14 cellular contexts compared by ENCODE assay signal in the genomic region with DNA sequence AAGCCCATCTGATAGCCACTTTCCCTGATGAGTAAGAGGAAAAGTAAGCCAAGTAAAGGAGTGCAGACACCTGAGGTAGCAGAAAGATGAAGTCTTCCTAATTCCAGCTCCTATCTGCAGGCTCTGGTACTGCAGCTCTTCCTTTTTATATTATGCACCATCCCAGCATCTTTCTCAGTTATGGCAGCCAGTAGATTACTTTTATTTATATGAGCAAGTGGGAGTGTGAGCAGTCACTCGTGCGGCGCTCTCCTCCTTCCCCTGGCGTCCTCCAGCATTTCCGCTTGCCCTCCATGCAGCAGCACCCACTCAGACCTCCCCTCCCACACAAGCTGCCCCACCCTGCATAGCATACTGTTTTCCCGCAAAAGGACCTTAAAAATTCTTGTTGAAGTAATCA.
A peak's percentile ranks its signal among the peaks of the same experiment; 100 is the strongest.
DNase-seq lines count a peak whose midpoint lies in the region; ATAC-seq and TF ChIP-seq lines count a peak whose summit lies in the region.
"Had no signal": no experiment of that assay in that cellular context is flagged by ENCODE, and none has a peak within 500 bp of the region (broad histone marks: within the 10 kb centered on the region; RNA-seq: fewer than 3 reads in every experiment).

No MANE protein-coding gene starts in this region.

- H3K4me1 ChIP-seq in breast epithelium (no peaks in the 10 kb centered on the region), transverse colon (no peaks in the 10 kb centered on the region), gastroesophageal sphincter (no peaks in the 10 kb centered on the region)

- TF ChIP-seq EP300 in transverse colon (IDR thresholded peaks at IDR 0.05; ENCODE audit: low read depth) (no peak), gastroesophageal sphincter (IDR thresholded peaks at IDR 0.05) (no peak)

- no peak overlapping the region for H3K27ac Mint-ChIP-seq in MCF 10A (ENCODE audit: low read depth, unreplicated experiment)
- H3K27ac Mint-ChIP-seq: activated CD4-positive, alpha-beta T cell treated with anti-CD3 and anti-CD28 coated beads for 36 hours; activated naive CD4-positive, alpha-beta T cell treated with anti-CD3 and anti-CD28 coated beads, Interleukin-2, amount 50 U/mL, for 24 hours had no signal

- no peak overlapping the region for H3K27ac ChIP-seq in breast epithelium
- H3K27ac ChIP-seq in transverse colon: no peak overlapping the region
- no peak overlapping the region for H3K27ac ChIP-seq in gastroesophageal sphincter
- H3K27ac ChIP-seq: neutrophil had no signal

- intact Hi-C loops in MCF 10A (cut with micrococcal nuclease): no loop called here
- intact Hi-C loops in breast epithelium (cut with DNase I; ENCODE audit: low total_unique reads): no loop called here
- intact Hi-C loops in transverse colon (cut with DNase I; ENCODE audit: low total_unique reads): no loop called here

- H3K4me3 Mint-ChIP-seq in MCF 10A (ENCODE audit: unreplicated experiment): no peak overlapping the region
- H3K4me3 Mint-ChIP-seq: activated CD4-positive, alpha-beta T cell treated with anti-CD3 and anti-CD28 coated beads for 36 hours; activated naive CD4-positive, alpha-beta T cell treated with anti-CD3 and anti-CD28 coated beads, Interleukin-2, amount 50 U/mL, for 24 hours had no signal

- H3K4me1 Mint-ChIP-seq in MCF 10A (ENCODE audit: insufficient read depth, unreplicated experiment): no peaks in the 10 kb centered on the region

- CTCF ChIA-PET in MCF 10A (lab: Yijun Ruan, JAX): interaction anchor here (0.5 kb wide), 1 partner anchor 73 kb away, joined by 3 read pairs; no protein-coding TSS in a partner anchor

- no peaks in the 10 kb centered on the region for H3K27me3 Mint-ChIP-seq in MCF 10A (ENCODE audit: insufficient read depth, unreplicated experiment)
- H3K27me3 Mint-ChIP-seq: activated naive CD4-positive, alpha-beta T cell treated with anti-CD3 and anti-CD28 coated beads, Interleukin-2, amount 50 U/mL, for 24 hours had no signal

- no peaks in the 10 kb centered on the region for H3K36me3 Mint-ChIP-seq in MCF 10A (ENCODE audit: insufficient read depth, unreplicated experiment)

- TF ChIP-seq CTCF in MCF 10A (IDR thresholded peaks at IDR 0.05; ENCODE audit: unreplicated experiment) (peak; percentile 14), breast epithelium (IDR thresholded peaks at IDR 0.05) (no peak), fibroblast of mammary gland (conservative IDR thresholded peaks at IDR 0.05; ENCODE audit: control insufficient read depth, insufficient read depth, low read depth, low read length) (peak; percentile 34), transverse colon (IDR thresholded peaks at IDR 0.05) (peak in 4 of 5 experiments; percentile 17 to 36 (median 22)), gastroesophageal sphincter (IDR thresholded peaks at IDR 0.05) (no peak)

- H3K9me3 ChIP-seq in breast epithelium: no peaks in the 10 kb centered on the region
- no peaks in the 10 kb centered on the region for H3K9me3 ChIP-seq in transverse colon
- no peaks in the 10 kb centered on the region for H3K9me3 ChIP-seq in gastroesophageal sphincter
- H3K9me3 ChIP-seq: neutrophil had no signal

- POLR2A ChIA-PET in MCF 10A (lab: Yijun Ruan, JAX): no interaction called here

- BruUV-seq in MCF 10A (replicated peaks; lab: Mats Ljungman, UMichigan): no TSS peak

- ATAC-seq in gastroesophageal sphincter (no peak), HG02588 (IDR thresholded peaks at IDR 0.05; ENCODE audit: unreplicated experiment) (no peak)
- ATAC-seq: activated CD4-positive, alpha-beta T cell treated with anti-CD3 and anti-CD28 coated beads for 36 hours; Right ventricle myocardium inferior had no signal

- no peaks in the 10 kb centered on the region for H3K9me3 Mint-ChIP-seq in MCF 10A (ENCODE audit: unreplicated experiment)

- H3K36me3 ChIP-seq in breast epithelium (no peaks in the 10 kb centered on the region), transverse colon (no peaks in the 10 kb centered on the region), gastroesophageal sphincter (no peaks in the 10 kb centered on the region)
- H3K36me3 ChIP-seq: neutrophil had no signal

- DNase-seq in MCF 10A (ENCODE audit: unreplicated experiment) (peak; percentile 27), breast epithelium (ENCODE audit: low spot score in 2 of 2) (no peak), OCI-M1 (lab: John Stamatoyannopoulos, UW) (peak; percentile 10), fibroblast of mammary gland (ENCODE audit: low read depth) (no peak), transverse colon (no peak), NCI-H2029 (lab: John Stamatoyannopoulos, UW) (no peak)
- DNase-seq: activated CD4-positive, alpha-beta T cell treated with anti-CD3 and anti-CD28 coated beads for 36 hours; effector CD4-positive, alpha-beta T cell; NCI-H2081 had no signal

- no peak for TF ChIP-seq POLR2A in breast epithelium (IDR thresholded peaks at IDR 0.05)
- no peak for TF ChIP-seq POLR2A in transverse colon (IDR thresholded peaks at IDR 0.05)
- TF ChIP-seq POLR2A in gastroesophageal sphincter (IDR thresholded peaks at IDR 0.05): no peak

- WGBS in transverse colon (ENCODE audit: low coverage in 1 of 2), 2 donors: 89 to 91% methylated on average over 6 of the region's 6 CpGs
- no CpG with 5 or more reads among the region's 6 CpGs for WGBS in gastroesophageal sphincter (ENCODE audit: low coverage in 1 of 2), 2 donors

- H3K27me3 ChIP-seq in breast epithelium (no peaks in the 10 kb centered on the region), transverse colon (no peaks in the 10 kb centered on the region), gastroesophageal sphincter (no peaks in the 10 kb centered on the region)
- H3K27me3 ChIP-seq: neutrophil had no signal

- H3K4me3 ChIP-seq in breast epithelium: no peak overlapping the region
- H3K4me3 ChIP-seq in fibroblast of mammary gland (ENCODE audit: control insufficient read depth, low read depth, low read length): no peak overlapping the region
- no peak overlapping the region for H3K4me3 ChIP-seq in transverse colon
- no peak overlapping the region for H3K4me3 ChIP-seq in gastroesophageal sphincter

- in situ Hi-C loops in transverse colon (cut with MboI; ENCODE audit: low pct_ligation_motif_present in 1 of 4, low pct_unique_long_range_greater_than_20kb in 1 of 4, low sequenced_read_pairs in 3 of 4): no loop called here

Comparison
In these comparisons a context has a peak if more than half of its experiments do, and no peak if none do; other contexts are left out.
1. DNase-seq: peak in MCF 10A (single experiment) and OCI-M1 (single experiment); none in breast epithelium (0 of 2), fibroblast of mammary gland (single experiment), transverse colon (single experiment) and NCI-H2029 (single experiment).
2. CTCF ChIP-seq: peak in MCF 10A (single experiment), fibroblast of mammary gland (single experiment) and transverse colon (4 of 5); none in breast epithelium (0 of 3) and gastroesophageal sphincter (0 of 4).